11 cellular contexts compared by ENCODE assay signal in the genomic region with DNA sequence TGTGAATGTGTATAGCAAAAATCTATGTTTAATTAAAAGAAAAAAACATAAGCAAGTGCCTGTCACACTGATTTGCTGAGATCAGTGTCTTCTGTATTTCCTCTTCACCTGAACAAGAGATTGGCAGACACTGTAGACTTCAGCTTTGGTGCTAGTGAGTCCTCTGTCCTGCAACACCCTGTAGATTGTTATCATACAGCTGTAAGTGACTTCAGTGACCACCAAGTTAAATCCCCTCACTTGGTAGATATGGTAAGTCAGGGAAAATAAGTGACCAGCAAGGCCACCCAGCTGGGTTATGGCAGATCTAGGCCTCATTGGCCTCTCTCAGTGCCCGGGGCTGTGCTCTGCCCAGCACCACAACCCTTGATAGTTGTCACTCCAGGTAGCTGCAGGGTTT.
DNase-seq lines count a peak whose midpoint lies in the region; ATAC-seq, FAIRE-seq and TF ChIP-seq lines count a peak whose summit lies in the region.
"Had no signal": no experiment of that assay in that cellular context is flagged by ENCODE, and none has a peak within 500 bp of the region (broad histone marks: within the 10 kb centered on the region; RNA-seq: fewer than 3 reads in every experiment).

No MANE protein-coding gene starts in this region.

- peaks cover 79% of the 10 kb centered on the region for H3K79me2 ChIP-seq in K562 (ENCODE audit: control insufficient read depth, insufficient read depth, low read length)
- H3K79me2 ChIP-seq in MM.1S (ENCODE audit: low read length) = peaks cover 100% of the 10 kb centered on the region

- no TSS peak for BruUV-seq in K562 (replicated peaks; lab: Mats Ljungman, UMichigan)

- no peak for TF ChIP-seq RAD21 in K562 (CRISPR knock-in tag; conservative IDR thresholded peaks at IDR 0.05 in 1 of 2, IDR thresholded peaks at IDR 0.05 in 1 of 2)

- H3K36me3 ChIP-seq in left ventricle myocardium inferior (peaks cover 12% of the 10 kb centered on the region), K562 (ENCODE audit: control insufficient read depth, insufficient read depth, low read length) (peaks cover 13% of the 10 kb centered on the region; the same call in 1 of the 3 replicates), upper lobe of left lung (peaks cover 0 to 17% (median 9%) of the 10 kb centered on the region in 4 donors), prostate gland (no peaks in the 10 kb centered on the region), MM.1S (replicated peaks; ENCODE audit: insufficient read depth, low read length) (no peaks in the 10 kb centered on the region)

- H3K27me3 Mint-ChIP-seq in mesothelial cell of epicardium (ENCODE audit: low read depth) = no peaks in the 10 kb centered on the region
- H3K27me3 Mint-ChIP-seq: dendritic cell treated with granulocyte-macrophage colony-stimulating factor and Interleukin-4, amounts not matched to agents 40 ng/mL and 50 ng/mL, for 4 days; progenitor cell of endocrine pancreas had no signal

- no peaks in the 10 kb centered on the region for H3K9me2 ChIP-seq in MM.1S (replicated peaks; ENCODE audit: insufficient read depth, low read length)

- H3K9ac ChIP-seq in K562 (ENCODE audit: insufficient read depth in 1 of 2, low read depth in 2 of 2, low read length in 2 of 2) = no peak overlapping the region
- H3K9ac ChIP-seq in MM.1S (ENCODE audit: low read length) = no peak overlapping the region

- no peak for ATAC-seq in left ventricle myocardium superior
- no peak for ATAC-seq in K562
- ATAC-seq in upper lobe of left lung (ENCODE audit: low FRiP score in 2 of 2) = no peak

- in situ Hi-C loops in K562 (cut with MboI) = no loop called here

- DNase-seq in left ventricle myocardium inferior = no peak
- DNase-seq in left ventricle myocardium superior = no peak
- no peak for DNase-seq in K562 (ENCODE audit: extremely low read depth in 1 of 4, low spot score in 3 of 4)
- no peak for DNase-seq in mesothelial cell of epicardium (ENCODE audit: low spot score in 2 of 2, unreplicated experiment in 2 of 2)
- no peak for DNase-seq in upper lobe of left lung
- no peak for DNase-seq in prostate gland (ENCODE audit: low spot score)
- DNase-seq in MM.1S = no peak
- DNase-seq in GM19238 (ENCODE audit: insufficient read length, low spot score) = no peak

- H3K27ac Mint-ChIP-seq in mesothelial cell of epicardium = peak overlapping the region; percentile 9
- H3K27ac Mint-ChIP-seq: dendritic cell treated with granulocyte-macrophage colony-stimulating factor and Interleukin-4, amounts not matched to agents 40 ng/mL and 50 ng/mL, for 4 days had no signal

- H3K4me2 ChIP-seq in K562 (ENCODE audit: insufficient read depth, low read length) = no peak overlapping the region
- no peak overlapping the region for H3K4me2 ChIP-seq in MM.1S (ENCODE audit: low read depth, low read length)

- 86% methylated on average over 1 of the region's 1 CpG for WGBS in K562 (ENCODE audit: insufficient coverage, low coverage, missing lambda C conversion rate)
- WGBS in upper lobe of left lung, 2 donors = 78 to 87% methylated on average over 1 of the region's 1 CpG
- 75% methylated on average over 1 of the region's 1 CpG for WGBS in prostate gland

- no peaks in the 10 kb centered on the region for H3K9me3 ChIP-seq in left ventricle myocardium inferior (replicated peaks)
- H3K9me3 ChIP-seq in K562 (replicated peaks; ENCODE audit: control insufficient read depth, insufficient read depth, low read depth, low read length) = no peaks in the 10 kb centered on the region
- H3K9me3 ChIP-seq in upper lobe of left lung = no peaks in the 10 kb centered on the region
- no peaks in the 10 kb centered on the region for H3K9me3 ChIP-seq in prostate gland
- no peaks in the 10 kb centered on the region for H3K9me3 ChIP-seq in MM.1S (replicated peaks; ENCODE audit: insufficient read depth, low read length)

- peak overlapping the region; percentile 15 for H3K4me3 ChIP-seq in left ventricle myocardium inferior
- H3K4me3 ChIP-seq in K562 = no peak overlapping the region
- no peak overlapping the region for H3K4me3 ChIP-seq in upper lobe of left lung
- H3K4me3 ChIP-seq in prostate gland = no peak overlapping the region
- no peak overlapping the region for H3K4me3 ChIP-seq in MM.1S (ENCODE audit: low read length)

- H3K4me1 Mint-ChIP-seq in mesothelial cell of epicardium = peaks cover 40% of the 10 kb centered on the region

- peak overlapping the region; percentile 80 for H3K27ac ChIP-seq in left ventricle myocardium inferior (replicated peaks)
- no peak overlapping the region for H3K27ac ChIP-seq in K562 (ENCODE audit: extremely low read depth, low read depth, low read length)
- peak overlapping the region; percentile 72 to 82 (median 75) for H3K27ac ChIP-seq in upper lobe of left lung
- H3K27ac ChIP-seq in prostate gland = no peak overlapping the region
- H3K27ac ChIP-seq in MM.1S (ENCODE audit: low read length) = no peak overlapping the region
- H3K27ac ChIP-seq: VCaP had no signal

- H3K4me1 ChIP-seq in left ventricle myocardium inferior = peaks cover 100% of the 10 kb centered on the region
- peaks cover 22 to 56% of the 10 kb centered on the region in 2 experiments for H3K4me1 ChIP-seq in K562 (replicated peaks in 1 of 2; ENCODE audit: control insufficient read depth in 2 of 2, insufficient read depth in 2 of 2, low read length in 2 of 2)
- H3K4me1 ChIP-seq in upper lobe of left lung = peaks cover 79 to 97% (median 86%) of the 10 kb centered on the region in 4 donors
- peaks cover 4% of the 10 kb centered on the region for H3K4me1 ChIP-seq in prostate gland (replicated peaks)
- H3K4me1 ChIP-seq in MM.1S (ENCODE audit: low read length) = no peaks in the 10 kb centered on the region

- TF ChIP-seq CTCF in left ventricle myocardium inferior (IDR thresholded peaks at IDR 0.05; ENCODE audit: borderline replicate concordance) (no peak), K562 (IDR thresholded peaks at IDR 0.05 in 2 of 3, conservative IDR thresholded peaks at IDR 0.05 in 1 of 3; ENCODE audit: insufficient read depth in 2 of 3, low read depth in 1 of 3, low read length in 3 of 3) (no peak), mesothelial cell of epicardium (IDR thresholded peaks at IDR 0.05; ENCODE audit: unreplicated experiment) (no peak), upper lobe of left lung (IDR thresholded peaks at IDR 0.05) (no peak), prostate gland (IDR thresholded peaks at IDR 0.05) (no peak), MM.1S (IDR thresholded peaks at IDR 0.05; ENCODE audit: low read length) (no peak)

- no peaks in the 10 kb centered on the region for H4K20me1 ChIP-seq in K562 (replicated peaks; ENCODE audit: control insufficient read depth, insufficient read depth, low read length)
- H4K20me1 ChIP-seq in MM.1S (ENCODE audit: insufficient read depth, low read length) = peaks cover 81% of the 10 kb centered on the region

- no peak for TF ChIP-seq EP300 in K562 (IDR thresholded peaks at IDR 0.05; ENCODE audit: low read length)
- no peak for TF ChIP-seq EP300 in upper lobe of left lung (IDR thresholded peaks at IDR 0.05)

- no peaks in the 10 kb centered on the region for H3F3A ChIP-seq in MM.1S (ENCODE audit: insufficient read depth, low read length)

- POLR2A ChIA-PET in K562 (lab: Yijun Ruan, JAX) = interaction anchor here (0.9 to 1.1 kb wide), 3 partner anchors 10 to 634 kb away, joined by 3 read pairs; no protein-coding TSS in a partner anchor

- no peak overlapping the region for H3K4me3 Mint-ChIP-seq in mesothelial cell of epicardium
- H3K4me3 Mint-ChIP-seq: dendritic cell treated with granulocyte-macrophage colony-stimulating factor and Interleukin-4, amounts not matched to agents 40 ng/mL and 50 ng/mL, for 4 days had no signal

- CTCF ChIA-PET in K562 (lab: Yijun Ruan, JAX; ENCODE audit: low intra/inter-chr PET ratio) = no interaction called here

- no peak overlapping the region for H2AFZ ChIP-seq in K562 (ENCODE audit: low read depth, low read length)
- H2AFZ ChIP-seq in MM.1S (ENCODE audit: low read length) = no peak overlapping the region

- H3K27me3 ChIP-seq in left ventricle myocardium inferior (ENCODE audit: low read depth) (no peaks in the 10 kb centered on the region), K562 (ENCODE audit: control insufficient read depth in 2 of 2, insufficient read depth in 2 of 2, low read length in 2 of 2) (no peaks in the 10 kb centered on the region), upper lobe of left lung (no peaks in the 10 kb centered on the region), prostate gland (replicated peaks; ENCODE audit: insufficient read depth) (no peaks in the 10 kb centered on the region), MM.1S (replicated peaks; ENCODE audit: insufficient read depth, low read length) (no peaks in the 10 kb centered on the region)

- H3K9me1 ChIP-seq in K562 (ENCODE audit: control insufficient read depth, insufficient read depth, low read length) = no peaks in the 10 kb centered on the region

- no peak for FAIRE-seq in K562 (lab: Jason Lieb, UNC)

- no peak for TF ChIP-seq POLR2A in K562 (conservative IDR thresholded peaks at IDR 0.05)
- TF ChIP-seq POLR2A in upper lobe of left lung (IDR thresholded peaks at IDR 0.05) = no peak
- TF ChIP-seq POLR2A in prostate gland (IDR thresholded peaks at IDR 0.05) = no peak

- intact Hi-C loops in left ventricle myocardium inferior (cut with micrococcal nuclease) (no loop called here), left ventricle myocardium superior (cut with micrococcal nuclease) (no loop called here), K562 (cut with micrococcal nuclease) (loop anchor here (2.0 to 5.0 kb wide), 2 partner anchors 45 to 81 kb away; no protein-coding TSS in a partner anchor), prostate gland (cut with DNase I) (no loop called here)

- no peaks in the 10 kb centered on the region for H3K9me3 Mint-ChIP-seq in mesothelial cell of epicardium
- H3K9me3 Mint-ChIP-seq: dendritic cell treated with granulocyte-macrophage colony-stimulating factor and Interleukin-4, amounts not matched to agents 40 ng/mL and 50 ng/mL, for 4 days had no signal

- H3K36me3 Mint-ChIP-seq in mesothelial cell of epicardium = peaks cover 21% of the 10 kb centered on the region

TF ChIP-seq in K562, 482 proteins besides CTCF, POLR2A, EP300 and RAD21 (continues in another document):
- no peak for TF ChIP-seq SAP30 (IDR thresholded peaks at IDR 0.05; ENCODE audit: borderline replicate concordance, insufficient read depth, low read depth, low read length, poor library complexity, severe bottlenecking)
- TF ChIP-seq, protein P1, sequence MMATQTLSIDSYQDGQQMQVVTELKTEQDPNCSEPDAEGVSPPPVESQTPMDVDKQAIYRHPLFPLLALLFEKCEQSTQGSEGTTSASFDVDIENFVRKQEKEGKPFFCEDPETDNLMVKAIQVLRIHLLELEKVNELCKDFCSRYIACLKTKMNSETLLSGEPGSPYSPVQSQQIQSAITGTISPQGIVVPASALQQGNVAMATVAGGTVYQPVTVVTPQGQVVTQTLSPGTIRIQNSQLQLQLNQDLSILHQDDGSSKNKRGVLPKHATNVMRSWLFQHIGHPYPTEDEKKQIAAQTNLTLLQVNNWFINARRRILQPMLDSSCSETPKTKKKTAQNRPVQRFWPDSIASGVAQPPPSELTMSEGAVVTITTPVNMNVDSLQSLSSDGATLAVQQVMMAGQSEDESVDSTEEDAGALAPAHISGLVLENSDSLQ (IDR thresholded peaks at IDR 0.05) = 0 out of 2 replicates have a peak, but pooled peaks have one; percentile 24
- no peak for TF ChIP-seq NR2C2 (CRISPR knock-in tag; IDR thresholded peaks at IDR 0.05)
- no peak for TF ChIP-seq NR2C2 (tag; IDR thresholded peaks at IDR 0.05)

Comparison
In these comparisons a context has a peak if more than half of its experiments do, and no peak if none do; other contexts are left out.
1. H3K27ac ChIP-seq: peak in left ventricle myocardium inferior (single experiment) and upper lobe of left lung (4 of 4); none in K562 (single experiment), prostate gland (0 of 2) and MM.1S (single experiment).